21 cellular contexts compared by ENCODE assay signal in the genomic region with DNA sequence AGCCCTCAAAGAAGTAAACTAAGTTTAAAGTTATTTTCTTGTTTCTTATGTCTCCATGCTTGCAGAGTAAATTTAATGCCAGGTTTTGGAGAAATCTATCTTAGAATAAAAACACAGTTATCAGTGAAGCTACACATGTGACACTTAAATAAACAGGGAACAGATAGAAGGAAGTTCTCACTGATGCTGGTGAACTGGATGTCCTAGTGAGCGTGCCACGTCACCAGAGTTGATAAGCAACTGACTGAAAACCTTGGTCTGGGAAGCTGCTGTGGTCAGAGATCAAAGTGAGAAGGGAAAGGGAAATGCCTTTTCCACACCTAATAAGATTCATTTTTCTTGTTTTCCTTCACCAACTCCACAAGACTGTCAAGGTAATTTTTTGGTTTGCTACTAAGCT.
"Had no signal": no experiment of that assay in that cellular context is flagged by ENCODE, and none has a peak within 500 bp of the region (broad histone marks: within the 10 kb centered on the region; RNA-seq: fewer than 3 reads in every experiment).

No MANE protein-coding gene starts in this region.

- DNase-seq: activated CD4-positive, alpha-beta memory T cell treated with anti-CD3 and anti-CD28 coated beads, Interleukin-2, amount 10 ng/mL, durations not matched to agents 7 days and 5 days; activated CD4-positive, alpha-beta T cell treated with anti-CD3 and anti-CD28 coated beads for 48 hours; activated CD4-positive, CD25-positive, alpha-beta regulatory T cell; activated naive CD4-positive, alpha-beta T cell treated with anti-CD3 and anti-CD28 coated beads, Interleukin-2, amount 10 ng/mL, durations not matched to agents 7 days and 5 days; activated T-cell treated with anti-CD3 and anti-CD28 coated beads, Interleukin-2, amount 50 U/mL, for 1 hour; effector CD8-positive, alpha-beta T cell; left colon; midbrain; occipital lobe; posterior cingulate gyrus; stimulated activated CD8-positive, alpha-beta memory T cell treated with anti-CD3 and anti-CD28 coated beads, Interleukin-4, amount 100 ng/mL, for 48 hours; stimulated activated naive CD4-positive, alpha-beta T cell had no signal

- H3K27ac ChIP-seq: esophagus muscularis mucosa had no signal

- H3K4me3 ChIP-seq: esophagus muscularis mucosa, lung had no signal

- H3K27me3 ChIP-seq: esophagus muscularis mucosa had no signal

- H3K9me3 ChIP-seq: esophagus muscularis mucosa had no signal

- H3K4me1 ChIP-seq: esophagus muscularis mucosa had no signal

- H3K9me3 Mint-ChIP-seq: activated CD4-positive, alpha-beta memory T cell treated with anti-CD3 and anti-CD28 coated beads, Interleukin-2, amount 10 ng/mL, durations not matched to agents 7 days and 5 days; activated naive CD4-positive, alpha-beta T cell treated with anti-CD3 and anti-CD28 coated beads, Interleukin-2, amount 10 ng/mL, durations not matched to agents 7 days and 5 days; activated T-helper 2 cell treated with anti-CD3 and anti-CD28 coated beads, Interferon-gamma antibody, Interleukin-2, Interleukin-4, amounts not matched to agents 10 μg/mL and 5 μg/mL and 100 μg/mL, durations not matched to agents 14 hours and 24 hours and 36 hours; dendritic cell treated with granulocyte-macrophage colony-stimulating factor and Interleukin-4, amounts not matched to agents 40 ng/mL and 50 ng/mL, for 4 days had no signal

- H3K4me1 Mint-ChIP-seq: activated CD4-positive, alpha-beta memory T cell treated with anti-CD3 and anti-CD28 coated beads, Interleukin-2, amount 10 ng/mL, durations not matched to agents 7 days and 5 days; activated naive CD4-positive, alpha-beta T cell treated with anti-CD3 and anti-CD28 coated beads, Interleukin-2, amount 10 ng/mL, durations not matched to agents 7 days and 5 days had no signal

- H3K27me3 Mint-ChIP-seq: dendritic cell treated with granulocyte-macrophage colony-stimulating factor and Interleukin-4, amounts not matched to agents 40 ng/mL and 50 ng/mL, for 4 days had no signal

- ATAC-seq: left colon had no signal

- H3K4me3 Mint-ChIP-seq: activated CD4-positive, alpha-beta memory T cell treated with anti-CD3 and anti-CD28 coated beads, Interleukin-2, amount 10 ng/mL, durations not matched to agents 7 days and 5 days; activated naive CD4-positive, alpha-beta T cell treated with anti-CD3 and anti-CD28 coated beads, Interleukin-2, amount 10 ng/mL, durations not matched to agents 7 days and 5 days; dendritic cell treated with granulocyte-macrophage colony-stimulating factor and Interleukin-4, amounts not matched to agents 40 ng/mL and 50 ng/mL, for 4 days had no signal

- FAIRE-seq: astrocyte, bronchial epithelial cell, endothelial cell of umbilical vein, islet of Langerhans, TTC549 had no signal

- H3K27ac Mint-ChIP-seq: activated CD4-positive, alpha-beta memory T cell treated with anti-CD3 and anti-CD28 coated beads, Interleukin-2, amount 10 ng/mL, durations not matched to agents 7 days and 5 days; activated naive CD4-positive, alpha-beta T cell treated with anti-CD3 and anti-CD28 coated beads, Interleukin-2, amount 10 ng/mL, durations not matched to agents 7 days and 5 days; activated T-helper 2 cell treated with anti-CD3 and anti-CD28 coated beads, Interferon-gamma antibody, Interleukin-2, Interleukin-4, amounts not matched to agents 10 μg/mL and 5 μg/mL and 100 μg/mL, durations not matched to agents 14 hours and 24 hours and 36 hours; dendritic cell treated with granulocyte-macrophage colony-stimulating factor and Interleukin-4, amounts not matched to agents 40 ng/mL and 50 ng/mL, for 4 days had no signal

- H3K36me3 Mint-ChIP-seq: activated naive CD4-positive, alpha-beta T cell treated with anti-CD3 and anti-CD28 coated beads, Interleukin-2, amount 10 ng/mL, durations not matched to agents 7 days and 5 days had no signal

- H3K36me3 ChIP-seq: esophagus muscularis mucosa had no signal
